In the genomic region with DNA sequence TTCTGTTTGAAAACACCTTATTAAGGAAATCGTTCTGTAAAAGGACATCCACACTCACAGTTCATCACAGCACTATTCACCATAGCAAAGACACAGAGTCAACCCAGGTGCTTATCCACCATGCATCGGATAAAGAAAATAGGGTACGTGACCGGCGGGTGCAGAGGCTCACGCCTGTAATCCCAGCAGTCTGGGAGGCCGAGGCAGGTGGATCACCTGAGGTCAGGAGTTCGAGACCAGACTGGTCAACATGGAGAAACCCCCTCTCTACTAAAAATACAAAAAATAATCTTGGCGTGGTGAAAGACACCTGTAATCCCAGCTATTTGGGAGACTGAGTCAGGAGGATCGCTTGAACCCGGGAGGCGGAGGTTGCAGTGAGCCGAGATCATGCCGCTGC, we compare ENCODE assay signal across 10 cellular contexts. TPM values are rescaled to one million over a fixed set of nuclear protein-coding genes. Genes with fewer than 3 reads are reported as not detected.
DNase-seq lines count a peak whose midpoint lies in the region; ATAC-seq and TF ChIP-seq lines count a peak whose summit lies in the region.
"Not testable (repeated sequence)": the region's sequence is repeated elsewhere in the genome, so short reads cannot be mapped to it uniquely, and the experiment has no call there.
"Had no signal": no experiment of that assay in that cellular context is flagged by ENCODE, and none has a peak within 500 bp of the region (broad histone marks: within the 10 kb centered on the region; RNA-seq: fewer than 3 reads in every experiment).

No MANE protein-coding gene starts in this region.

- ATAC-seq in CD4-positive, alpha-beta T cell (ENCODE audit: poor library complexity): not testable (repeated sequence)

- POLR2A ChIA-PET in CD4-positive, alpha-beta T cell (lab: Charles Lee): not testable (repeated sequence)

- H3K27me3 Mint-ChIP-seq in CD4-positive, alpha-beta T cell; activated CD4-positive, alpha-beta T cell treated with anti-CD3 and anti-CD28 coated beads, Interleukin-2, amount 10 ng/mL, durations not matched to agents 24 days and 14 days; activated naive CD4-positive, alpha-beta T cell treated with anti-CD3 and anti-CD28 coated beads, Interleukin-2, amount 10 ng/mL, durations not matched to agents 7 days and 5 days; chondrocyte (ENCODE audit: low read depth): not testable (repeated sequence)

- intact Hi-C loops in CD4-positive, alpha-beta T cell (cut with DNase I, micrococcal nuclease): loop anchor here in 1 of 2 experiments (5.0 to 10.0 kb wide), 3 partner anchors 57 to 1156 kb away; partner anchors contain the start of genes CD99 and SLC25A6
- intact Hi-C loops in activated CD4-positive, alpha-beta T cell treated with anti-CD3 and anti-CD28 coated beads, Interleukin-2, amount 10 ng/mL, durations not matched to agents 24 days and 14 days (cut with micrococcal nuclease): loop anchor here (5.0 to 10.0 kb wide), 3 partner anchors 144 to 1068 kb away; partner anchors contain the start of gene SLC25A6

- not testable (repeated sequence) for H3K4me3 ChIP-seq in neutrophil (ENCODE audit: low read depth in 1 of 2, low read length in 1 of 2)

- peak overlapping the region; percentile 74 for H3K4me3 Mint-ChIP-seq in CD4-positive, alpha-beta T cell
- not testable (repeated sequence) for H3K4me3 Mint-ChIP-seq in activated CD4-positive, alpha-beta T cell treated with anti-CD3 and anti-CD28 coated beads, Interleukin-2, amount 10 ng/mL, durations not matched to agents 24 days and 14 days; chondrocyte (ENCODE audit: unreplicated experiment)
- peak overlapping the region; percentile 47 for H3K4me3 Mint-ChIP-seq in activated naive CD4-positive, alpha-beta T cell treated with anti-CD3 and anti-CD28 coated beads, Interleukin-2, amount 10 ng/mL, durations not matched to agents 7 days and 5 days

- TF ChIP-seq CTCF in CD4-positive, alpha-beta T cell (IDR thresholded peaks at IDR 0.05); chondrocyte (IDR thresholded peaks at IDR 0.05); neutrophil (IDR thresholded peaks at IDR 0.05): not testable (repeated sequence)

- H3K36me3 ChIP-seq in KOPT-K1 (ENCODE audit: insufficient read depth, low read length); neutrophil: not testable (repeated sequence)

- peak overlapping the region; percentile 98 for H3K27ac Mint-ChIP-seq in CD4-positive, alpha-beta T cell
- not testable (repeated sequence) for H3K27ac Mint-ChIP-seq in activated CD4-positive, alpha-beta T cell treated with anti-CD3 and anti-CD28 coated beads, Interleukin-2, amount 10 ng/mL, durations not matched to agents 24 days and 14 days; chondrocyte (ENCODE audit: unreplicated experiment)
- peak overlapping the region; percentile 78 for H3K27ac Mint-ChIP-seq in activated naive CD4-positive, alpha-beta T cell treated with anti-CD3 and anti-CD28 coated beads, Interleukin-2, amount 10 ng/mL, durations not matched to agents 7 days and 5 days

- H3K9me3 ChIP-seq in CD4-positive, alpha-beta T cell (ENCODE audit: control insufficient read depth, low read length); KOPT-K1 (ENCODE audit: insufficient read depth, low read length, poor library complexity, severe bottlenecking); neutrophil: not testable (repeated sequence)

- peaks cover 26 to 42% of the 10 kb centered on the region in 2 experiments for H3K4me1 ChIP-seq in neutrophil (ENCODE audit: control insufficient read depth in 1 of 2, insufficient read depth in 1 of 2, low read depth in 1 of 2, low read length in 1 of 2)

- H3K27ac ChIP-seq in CD4-positive, alpha-beta T cell (ENCODE audit: low read depth, low read length): not testable (repeated sequence)
- H3K27ac ChIP-seq in KOPT-K1 (ENCODE audit: low read depth, low read length, poor library complexity, severe bottlenecking): peak overlapping the region; percentile 94
- H3K27ac ChIP-seq in neutrophil: peak overlapping the region; percentile 97

- CTCF ChIA-PET in CD4-positive, alpha-beta T cell (lab: Charles Lee); activated naive CD4-positive, alpha-beta T cell treated with anti-CD3 and anti-CD28 coated beads, Interleukin-2, amount 10 ng/mL, durations not matched to agents 7 days and 5 days (lab: Charles Lee): not testable (repeated sequence)

- DNase-seq in CD4-positive, alpha-beta T cell; activated naive CD4-positive, alpha-beta T cell treated with anti-CD3 and anti-CD28 coated beads, Interleukin-2, amount 10 ng/mL, durations not matched to agents 7 days and 5 days: not testable (repeated sequence)
- DNase-seq in activated CD4-positive, alpha-beta T cell treated with anti-CD3 and anti-CD28 coated beads, Interleukin-2, amount 10 ng/mL, durations not matched to agents 24 days and 14 days: peak; percentile 51
- peak; percentile 37 for DNase-seq in activated CD8-positive, alpha-beta memory T cell treated with anti-CD3 and anti-CD28 coated beads for 24 hours
- peak; percentile 21 for DNase-seq in chondrocyte (ENCODE audit: low spot score)

- peaks cover 17% of the 10 kb centered on the region for H3K4me1 Mint-ChIP-seq in CD4-positive, alpha-beta T cell (ENCODE audit: low read depth)
- peaks cover 15% of the 10 kb centered on the region for H3K4me1 Mint-ChIP-seq in activated CD4-positive, alpha-beta T cell treated with anti-CD3 and anti-CD28 coated beads, Interleukin-2, amount 10 ng/mL, durations not matched to agents 24 days and 14 days
- H3K4me1 Mint-ChIP-seq in activated naive CD4-positive, alpha-beta T cell treated with anti-CD3 and anti-CD28 coated beads, Interleukin-2, amount 10 ng/mL, durations not matched to agents 7 days and 5 days: peaks cover 18% of the 10 kb centered on the region
- not testable (repeated sequence) for H3K4me1 Mint-ChIP-seq in chondrocyte (ENCODE audit: low read depth)

- H3K27me3 ChIP-seq in CD4-positive, alpha-beta T cell (ENCODE audit: control insufficient read depth, insufficient read depth, low read length); neutrophil: not testable (repeated sequence)

- H3K9me3 Mint-ChIP-seq in CD4-positive, alpha-beta T cell; activated CD4-positive, alpha-beta T cell treated with anti-CD3 and anti-CD28 coated beads, Interleukin-2, amount 10 ng/mL, durations not matched to agents 24 days and 14 days; activated naive CD4-positive, alpha-beta T cell treated with anti-CD3 and anti-CD28 coated beads, Interleukin-2, amount 10 ng/mL, durations not matched to agents 7 days and 5 days; chondrocyte (ENCODE audit: low read depth): not testable (repeated sequence)

- peaks cover 35% of the 10 kb centered on the region for H3K36me3 Mint-ChIP-seq in CD4-positive, alpha-beta T cell (ENCODE audit: low read depth)
- not testable (repeated sequence) for H3K36me3 Mint-ChIP-seq in activated CD4-positive, alpha-beta T cell treated with anti-CD3 and anti-CD28 coated beads, Interleukin-2, amount 10 ng/mL, durations not matched to agents 24 days and 14 days (ENCODE audit: low read depth); chondrocyte (ENCODE audit: low read depth)
- H3K36me3 Mint-ChIP-seq in activated naive CD4-positive, alpha-beta T cell treated with anti-CD3 and anti-CD28 coated beads, Interleukin-2, amount 10 ng/mL, durations not matched to agents 7 days and 5 days: peaks cover 17% of the 10 kb centered on the region

RNA-seq across cellular contexts. Expression of gene P2RY8, which starts 2.2 kb away (rescaled TPM):
- 100 to 1,000 TPM; 139 TPM for total RNA-seq in CD4-positive, alpha-beta T cell
- 19.1 and 19.5 TPM in 2 replicates for total RNA-seq in activated CD4-positive, alpha-beta T cell treated with anti-CD3 and anti-CD28 coated beads, Interleukin-2, amount 10 ng/mL, durations not matched to agents 24 days and 14 days
- not detected in 3 replicates for total RNA-seq in chondrocyte
- total RNA-seq: A673, Calu3, HFFc6 had no signal

RNA-seq across cellular contexts. Expression of gene AKAP17A, which starts 52.3 kb away (rescaled TPM):
- total RNA-seq in CD4-positive, alpha-beta T cell: 100 to 1,000 TPM; 143 to 149 TPM
- 59.6 and 62.0 TPM in 2 replicates for total RNA-seq in activated CD4-positive, alpha-beta T cell treated with anti-CD3 and anti-CD28 coated beads, Interleukin-2, amount 10 ng/mL, durations not matched to agents 24 days and 14 days
- total RNA-seq in chondrocyte: 33.2 to 38.0 TPM (median 34.3 TPM) in 3 replicates

Comparison
In these comparisons a context has a peak if more than half of its experiments do, and no peak if none do; other contexts are left out.
1. RNA of gene P2RY8, which starts 2.2 kb away (total RNA-seq): 139 TPM in CD4-positive, alpha-beta T cell and 19.1 to 19.5 TPM in activated CD4-positive, alpha-beta T cell treated with anti-CD3 and anti-CD28 coated beads, Interleukin-2, amount 10 ng/mL, durations not matched to agents 24 days and 14 days; not detected in chondrocyte; every median in the first group is over 10 times any median in the second.